1 cellular context compared by ENCODE assay signal in the genomic region with DNA sequence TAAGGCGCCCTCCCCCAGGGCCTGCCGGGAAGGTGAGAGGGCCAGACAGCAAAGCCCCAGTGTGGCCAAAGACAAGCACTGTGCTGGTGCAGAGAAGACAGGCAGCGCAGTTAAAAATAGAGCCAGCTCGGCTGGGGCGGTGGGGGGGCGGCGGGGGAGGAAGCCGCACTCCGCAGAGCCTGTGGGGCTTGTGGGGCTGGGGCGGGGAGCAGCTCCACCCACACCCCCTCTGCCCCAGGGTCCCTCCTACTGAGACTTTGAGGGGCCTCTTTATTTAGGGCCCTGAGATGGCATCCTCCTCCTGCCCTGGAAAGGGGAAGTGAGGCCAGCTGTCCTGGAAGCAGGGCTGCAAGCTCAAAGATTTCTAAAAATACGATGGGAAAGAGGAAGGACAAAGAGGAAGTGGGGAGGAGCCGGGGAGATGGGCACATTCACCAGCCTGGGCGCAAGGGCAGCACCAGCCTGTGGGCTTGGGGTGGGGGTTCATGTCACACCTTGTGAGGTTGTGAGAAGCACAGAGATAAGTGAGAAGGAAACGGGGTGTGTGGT.
A peak's percentile ranks its signal among the peaks of the same experiment; 100 is the strongest.
TF ChIP-seq lines count a peak whose summit lies in the region.

No MANE protein-coding gene starts in this region.

TF ChIP-seq in GM12878, 131 proteins besides CTCF, POLR2A, EP300 and RAD21 (continued from another document and continues in another):
- TF ChIP-seq ETV6 (conservative IDR thresholded peaks at IDR 0.05 in 1 of 2, IDR thresholded peaks at IDR 0.05 in 1 of 2; ENCODE audit: borderline replicate concordance in 1 of 2, low read depth in 1 of 2) (peak in 1 of 2 experiments; percentile 87; a peak in 2 of 4 replicates), STAT1 (conservative IDR thresholded peaks at IDR 0.05) (no peak), MTA3 (IDR thresholded peaks at IDR 0.05; ENCODE audit: borderline replicate concordance, low read length) (0 out of 2 replicates have a peak, but pooled peaks have one; percentile 26), MXI1 (IDR thresholded peaks at IDR 0.05; ENCODE audit: low read depth, low read length) (no peak), CREB1 (IDR thresholded peaks at IDR 0.05; ENCODE audit: low read depth) (no peak), CREM (IDR thresholded peaks at IDR 0.05; ENCODE audit: low read depth) (no peak; the same call in 1 of the 2 replicates), MEF2A (IDR thresholded peaks at IDR 0.05; ENCODE audit: insufficient read depth, low read depth, low read length) (peak; percentile 70), TARDBP (IDR thresholded peaks at IDR 0.05; ENCODE audit: borderline replicate concordance) (peak; percentile 61; the same call in 1 of the 2 replicates), TAF1 (IDR thresholded peaks at IDR 0.05; ENCODE audit: borderline replicate concordance, low read depth, low read length) (no peak), TCF12 (IDR thresholded peaks at IDR 0.05; ENCODE audit: low read depth, low read length) (0 out of 2 replicates have a peak, but pooled peaks have one; percentile 25), ZNF622 (IDR thresholded peaks at IDR 0.05) (no peak), TCF3 (IDR thresholded peaks at IDR 0.05; ENCODE audit: borderline replicate concordance, insufficient read depth, low read depth, low read length) (no peak), MTA2 (IDR thresholded peaks at IDR 0.05; ENCODE audit: low read depth) (peak; percentile 87), CBFB (IDR thresholded peaks at IDR 0.05; ENCODE audit: low read depth) (no peak), WRNIP1 (IDR thresholded peaks at IDR 0.05; ENCODE audit: borderline replicate concordance, low read depth, low read length) (no peak), PML (IDR thresholded peaks at IDR 0.05; ENCODE audit: low read length) (no peak), SREBF2 (IDR thresholded peaks at IDR 0.05; ENCODE audit: low read length) (no peak), ZNF217 (IDR thresholded peaks at IDR 0.05) (peak; percentile 77; the same call in 1 of the 2 replicates), GABPA (IDR thresholded peaks at IDR 0.05; ENCODE audit: low read depth) (no peak), NFYA (IDR thresholded peaks at IDR 0.05; ENCODE audit: borderline replicate concordance, low read depth, low read length) (no peak), SUPT20H (IDR thresholded peaks at IDR 0.05; ENCODE audit: borderline replicate concordance, control insufficient read depth, low read depth, low read length) (no peak), MEF2B (IDR thresholded peaks at IDR 0.05; ENCODE audit: partially characterized antibody, poor library complexity, severe bottlenecking) (peak; percentile 82), IKZF2 (IDR thresholded peaks at IDR 0.05) (peak; percentile 99)
- TF ChIP-seq, protein P1, sequence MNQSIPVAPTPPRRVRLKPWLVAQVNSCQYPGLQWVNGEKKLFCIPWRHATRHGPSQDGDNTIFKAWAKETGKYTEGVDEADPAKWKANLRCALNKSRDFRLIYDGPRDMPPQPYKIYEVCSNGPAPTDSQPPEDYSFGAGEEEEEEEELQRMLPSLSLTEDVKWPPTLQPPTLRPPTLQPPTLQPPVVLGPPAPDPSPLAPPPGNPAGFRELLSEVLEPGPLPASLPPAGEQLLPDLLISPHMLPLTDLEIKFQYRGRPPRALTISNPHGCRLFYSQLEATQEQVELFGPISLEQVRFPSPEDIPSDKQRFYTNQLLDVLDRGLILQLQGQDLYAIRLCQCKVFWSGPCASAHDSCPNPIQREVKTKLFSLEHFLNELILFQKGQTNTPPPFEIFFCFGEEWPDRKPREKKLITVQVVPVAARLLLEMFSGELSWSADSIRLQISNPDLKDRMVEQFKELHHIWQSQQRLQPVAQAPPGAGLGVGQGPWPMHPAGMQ (IDR thresholded peaks at IDR 0.05; ENCODE audit: borderline replicate concordance) = no peak
- TF ChIP-seq, protein P2, sequence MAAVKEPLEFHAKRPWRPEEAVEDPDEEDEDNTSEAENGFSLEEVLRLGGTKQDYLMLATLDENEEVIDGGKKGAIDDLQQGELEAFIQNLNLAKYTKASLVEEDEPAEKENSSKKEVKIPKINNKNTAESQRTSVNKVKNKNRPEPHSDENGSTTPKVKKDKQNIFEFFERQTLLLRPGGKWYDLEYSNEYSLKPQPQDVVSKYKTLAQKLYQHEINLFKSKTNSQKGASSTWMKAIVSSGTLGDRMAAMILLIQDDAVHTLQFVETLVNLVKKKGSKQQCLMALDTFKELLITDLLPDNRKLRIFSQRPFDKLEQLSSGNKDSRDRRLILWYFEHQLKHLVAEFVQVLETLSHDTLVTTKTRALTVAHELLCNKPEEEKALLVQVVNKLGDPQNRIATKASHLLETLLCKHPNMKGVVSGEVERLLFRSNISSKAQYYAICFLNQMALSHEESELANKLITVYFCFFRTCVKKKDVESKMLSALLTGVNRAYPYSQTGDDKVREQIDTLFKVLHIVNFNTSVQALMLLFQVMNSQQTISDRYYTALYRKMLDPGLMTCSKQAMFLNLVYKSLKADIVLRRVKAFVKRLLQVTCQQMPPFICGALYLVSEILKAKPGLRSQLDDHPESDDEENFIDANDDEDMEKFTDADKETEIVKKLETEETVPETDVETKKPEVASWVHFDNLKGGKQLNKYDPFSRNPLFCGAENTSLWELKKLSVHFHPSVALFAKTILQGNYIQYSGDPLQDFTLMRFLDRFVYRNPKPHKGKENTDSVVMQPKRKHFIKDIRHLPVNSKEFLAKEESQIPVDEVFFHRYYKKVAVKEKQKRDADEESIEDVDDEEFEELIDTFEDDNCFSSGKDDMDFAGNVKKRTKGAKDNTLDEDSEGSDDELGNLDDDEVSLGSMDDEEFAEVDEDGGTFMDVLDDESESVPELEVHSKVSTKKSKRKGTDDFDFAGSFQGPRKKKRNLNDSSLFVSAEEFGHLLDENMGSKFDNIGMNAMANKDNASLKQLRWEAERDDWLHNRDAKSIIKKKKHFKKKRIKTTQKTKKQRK (IDR thresholded peaks at IDR 0.05; ENCODE audit: low read depth, low read length) = no peak
- TF ChIP-seq, protein P3, sequence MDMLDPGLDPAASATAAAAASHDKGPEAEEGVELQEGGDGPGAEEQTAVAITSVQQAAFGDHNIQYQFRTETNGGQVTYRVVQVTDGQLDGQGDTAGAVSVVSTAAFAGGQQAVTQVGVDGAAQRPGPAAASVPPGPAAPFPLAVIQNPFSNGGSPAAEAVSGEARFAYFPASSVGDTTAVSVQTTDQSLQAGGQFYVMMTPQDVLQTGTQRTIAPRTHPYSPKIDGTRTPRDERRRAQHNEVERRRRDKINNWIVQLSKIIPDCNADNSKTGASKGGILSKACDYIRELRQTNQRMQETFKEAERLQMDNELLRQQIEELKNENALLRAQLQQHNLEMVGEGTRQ (IDR thresholded peaks at IDR 0.05; ENCODE audit: borderline replicate concordance, low read depth, low read length) = no peak
- TF ChIP-seq, protein P4, sequence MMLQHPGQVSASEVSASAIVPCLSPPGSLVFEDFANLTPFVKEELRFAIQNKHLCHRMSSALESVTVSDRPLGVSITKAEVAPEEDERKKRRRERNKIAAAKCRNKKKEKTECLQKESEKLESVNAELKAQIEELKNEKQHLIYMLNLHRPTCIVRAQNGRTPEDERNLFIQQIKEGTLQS (IDR thresholded peaks at IDR 0.05; ENCODE audit: borderline replicate concordance, extremely low read depth, low read depth, low read length) = no peak
- TF ChIP-seq, protein P5, sequence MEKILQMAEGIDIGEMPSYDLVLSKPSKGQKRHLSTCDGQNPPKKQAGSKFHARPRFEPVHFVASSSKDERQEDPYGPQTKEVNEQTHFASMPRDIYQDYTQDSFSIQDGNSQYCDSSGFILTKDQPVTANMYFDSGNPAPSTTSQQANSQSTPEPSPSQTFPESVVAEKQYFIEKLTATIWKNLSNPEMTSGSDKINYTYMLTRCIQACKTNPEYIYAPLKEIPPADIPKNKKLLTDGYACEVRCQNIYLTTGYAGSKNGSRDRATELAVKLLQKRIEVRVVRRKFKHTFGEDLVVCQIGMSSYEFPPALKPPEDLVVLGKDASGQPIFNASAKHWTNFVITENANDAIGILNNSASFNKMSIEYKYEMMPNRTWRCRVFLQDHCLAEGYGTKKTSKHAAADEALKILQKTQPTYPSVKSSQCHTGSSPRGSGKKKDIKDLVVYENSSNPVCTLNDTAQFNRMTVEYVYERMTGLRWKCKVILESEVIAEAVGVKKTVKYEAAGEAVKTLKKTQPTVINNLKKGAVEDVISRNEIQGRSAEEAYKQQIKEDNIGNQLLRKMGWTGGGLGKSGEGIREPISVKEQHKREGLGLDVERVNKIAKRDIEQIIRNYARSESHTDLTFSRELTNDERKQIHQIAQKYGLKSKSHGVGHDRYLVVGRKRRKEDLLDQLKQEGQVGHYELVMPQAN (conservative IDR thresholded peaks at IDR 0.05) = 0 out of 2 replicates have a peak, but pooled peaks have one; percentile 23
- TF ChIP-seq, protein P6, sequence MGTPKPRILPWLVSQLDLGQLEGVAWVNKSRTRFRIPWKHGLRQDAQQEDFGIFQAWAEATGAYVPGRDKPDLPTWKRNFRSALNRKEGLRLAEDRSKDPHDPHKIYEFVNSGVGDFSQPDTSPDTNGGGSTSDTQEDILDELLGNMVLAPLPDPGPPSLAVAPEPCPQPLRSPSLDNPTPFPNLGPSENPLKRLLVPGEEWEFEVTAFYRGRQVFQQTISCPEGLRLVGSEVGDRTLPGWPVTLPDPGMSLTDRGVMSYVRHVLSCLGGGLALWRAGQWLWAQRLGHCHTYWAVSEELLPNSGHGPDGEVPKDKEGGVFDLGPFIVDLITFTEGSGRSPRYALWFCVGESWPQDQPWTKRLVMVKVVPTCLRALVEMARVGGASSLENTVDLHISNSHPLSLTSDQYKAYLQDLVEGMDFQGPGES (IDR thresholded peaks at IDR 0.05) = no peak
- TF ChIP-seq, protein P7, sequence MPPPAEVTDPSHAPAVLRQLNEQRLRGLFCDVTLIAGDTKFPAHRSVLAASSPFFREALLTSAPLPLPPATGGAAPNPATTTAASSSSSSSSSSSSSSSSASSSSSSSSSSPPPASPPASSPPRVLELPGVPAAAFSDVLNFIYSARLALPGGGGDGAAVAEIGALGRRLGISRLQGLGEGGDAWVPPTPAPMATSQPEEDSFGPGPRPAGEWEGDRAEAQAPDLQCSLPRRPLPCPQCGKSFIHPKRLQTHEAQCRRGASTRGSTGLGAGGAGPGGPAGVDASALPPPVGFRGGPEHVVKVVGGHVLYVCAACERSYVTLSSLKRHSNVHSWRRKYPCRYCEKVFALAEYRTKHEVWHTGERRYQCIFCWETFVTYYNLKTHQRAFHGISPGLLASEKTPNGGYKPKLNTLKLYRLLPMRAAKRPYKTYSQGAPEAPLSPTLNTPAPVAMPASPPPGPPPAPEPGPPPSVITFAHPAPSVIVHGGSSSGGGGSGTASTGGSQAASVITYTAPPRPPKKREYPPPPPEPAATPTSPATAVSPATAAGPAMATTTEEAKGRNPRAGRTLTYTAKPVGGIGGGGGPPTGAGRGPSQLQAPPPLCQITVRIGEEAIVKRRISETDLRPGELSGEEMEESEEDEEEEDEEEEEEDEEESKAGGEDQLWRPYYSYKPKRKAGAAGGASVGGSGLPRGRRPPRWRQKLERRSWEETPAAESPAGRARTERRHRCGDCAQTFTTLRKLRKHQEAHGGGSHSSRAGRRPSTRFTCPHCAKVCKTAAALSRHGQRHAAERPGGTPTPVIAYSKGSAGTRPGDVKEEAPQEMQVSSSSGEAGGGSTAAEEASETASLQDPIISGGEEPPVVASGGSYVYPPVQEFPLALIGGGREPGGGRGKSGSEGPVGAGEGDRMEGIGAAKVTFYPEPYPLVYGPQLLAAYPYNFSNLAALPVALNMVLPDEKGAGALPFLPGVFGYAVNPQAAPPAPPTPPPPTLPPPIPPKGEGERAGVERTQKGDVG (CRISPR knock-in tag; IDR thresholded peaks at IDR 0.05) = no peak
- TF ChIP-seq, protein P8, sequence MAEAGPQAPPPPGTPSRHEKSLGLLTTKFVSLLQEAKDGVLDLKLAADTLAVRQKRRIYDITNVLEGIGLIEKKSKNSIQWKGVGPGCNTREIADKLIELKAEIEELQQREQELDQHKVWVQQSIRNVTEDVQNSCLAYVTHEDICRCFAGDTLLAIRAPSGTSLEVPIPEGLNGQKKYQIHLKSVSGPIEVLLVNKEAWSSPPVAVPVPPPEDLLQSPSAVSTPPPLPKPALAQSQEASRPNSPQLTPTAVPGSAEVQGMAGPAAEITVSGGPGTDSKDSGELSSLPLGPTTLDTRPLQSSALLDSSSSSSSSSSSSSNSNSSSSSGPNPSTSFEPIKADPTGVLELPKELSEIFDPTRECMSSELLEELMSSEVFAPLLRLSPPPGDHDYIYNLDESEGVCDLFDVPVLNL (IDR thresholded peaks at IDR 0.05; ENCODE audit: low read depth, low read length) = no peak
- TF ChIP-seq, protein P9, sequence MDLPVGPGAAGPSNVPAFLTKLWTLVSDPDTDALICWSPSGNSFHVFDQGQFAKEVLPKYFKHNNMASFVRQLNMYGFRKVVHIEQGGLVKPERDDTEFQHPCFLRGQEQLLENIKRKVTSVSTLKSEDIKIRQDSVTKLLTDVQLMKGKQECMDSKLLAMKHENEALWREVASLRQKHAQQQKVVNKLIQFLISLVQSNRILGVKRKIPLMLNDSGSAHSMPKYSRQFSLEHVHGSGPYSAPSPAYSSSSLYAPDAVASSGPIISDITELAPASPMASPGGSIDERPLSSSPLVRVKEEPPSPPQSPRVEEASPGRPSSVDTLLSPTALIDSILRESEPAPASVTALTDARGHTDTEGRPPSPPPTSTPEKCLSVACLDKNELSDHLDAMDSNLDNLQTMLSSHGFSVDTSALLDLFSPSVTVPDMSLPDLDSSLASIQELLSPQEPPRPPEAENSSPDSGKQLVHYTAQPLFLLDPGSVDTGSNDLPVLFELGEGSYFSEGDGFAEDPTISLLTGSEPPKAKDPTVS (IDR thresholded peaks at IDR 0.05; ENCODE audit: low read depth, low read length) = no peak
- TF ChIP-seq, protein P10, sequence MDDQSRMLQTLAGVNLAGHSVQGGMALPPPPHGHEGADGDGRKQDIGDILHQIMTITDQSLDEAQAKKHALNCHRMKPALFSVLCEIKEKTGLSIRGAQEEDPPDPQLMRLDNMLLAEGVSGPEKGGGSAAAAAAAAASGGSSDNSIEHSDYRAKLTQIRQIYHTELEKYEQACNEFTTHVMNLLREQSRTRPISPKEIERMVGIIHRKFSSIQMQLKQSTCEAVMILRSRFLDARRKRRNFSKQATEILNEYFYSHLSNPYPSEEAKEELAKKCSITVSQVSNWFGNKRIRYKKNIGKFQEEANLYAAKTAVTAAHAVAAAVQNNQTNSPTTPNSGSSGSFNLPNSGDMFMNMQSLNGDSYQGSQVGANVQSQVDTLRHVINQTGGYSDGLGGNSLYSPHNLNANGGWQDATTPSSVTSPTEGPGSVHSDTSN (IDR thresholded peaks at IDR 0.05; ENCODE audit: insufficient replicate concordance, low read depth, low read length) = no peak
